Comparison of ENCODE assay signal across 27 cellular contexts in the genomic region with DNA sequence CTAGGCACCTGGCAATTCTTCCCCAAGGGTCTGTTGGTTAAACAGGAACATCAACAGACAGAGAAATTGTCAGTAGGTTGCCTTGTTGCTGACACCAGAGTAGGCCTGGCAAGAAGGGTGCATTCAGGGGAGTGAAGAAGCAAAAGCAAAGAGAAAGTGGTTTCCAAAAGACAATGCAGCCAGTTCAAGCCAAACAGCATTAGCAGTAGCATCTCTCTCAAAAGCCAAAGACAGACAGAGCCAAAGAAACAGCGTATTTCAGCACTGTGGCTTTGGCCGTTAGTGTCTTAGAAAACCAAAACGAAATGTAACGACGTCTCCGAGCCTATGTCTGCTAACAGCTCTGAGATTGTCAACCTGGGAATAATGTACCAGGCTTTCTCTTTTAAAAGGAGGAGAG.
"Had no signal": no experiment of that assay in that cellular context is flagged by ENCODE, and none has a peak within 500 bp of the region (broad histone marks: within the 10 kb centered on the region; RNA-seq: fewer than 3 reads in every experiment).

No MANE protein-coding gene starts in this region.

- H3K27ac ChIP-seq: esophagus squamous epithelium, ovary, psoas muscle, sigmoid colon, suprapubic skin, transverse colon, upper lobe of right lung, vagina had no signal

- DNase-seq: cortex of kidney; effector memory CD8-positive, alpha-beta T cell; erythroblast; esophagus squamous epithelium; hypothalamus; immature natural killer cell; islet precursor cell; kidney glomerular epithelial cell; left colon; mucosa of descending colon; naive B cell; nucleus accumbens; ovary; posterior cingulate gyrus; psoas muscle; right cardiac atrium; sigmoid colon; stimulated activated CD4-positive, alpha-beta T cell treated with anti-CD3 and anti-CD28 coated beads, Interleukin-4, amount 100 ng/mL, for 4 hours; stimulated activated naive B cell treated with anti-CD40 and anti-IgM and Interleukin-4, amounts not matched to agents 10 μg/mL and 1 μg/mL and 100 μg/mL, for 72 hours; transverse colon; upper lobe of right lung had no signal

- ATAC-seq: effector memory CD8-positive, alpha-beta T cell; left colon; mucosa of descending colon; natural killer cell treated with Interleukin-12 subunit alpha and Interleukin-12 subunit beta and Interleukin-15 and Interleukin-18, amount 100 ng/mL, for 72 hours; psoas muscle; right cardiac atrium; stimulated activated naive B cell treated with anti-CD40 and anti-IgM and Interleukin-4, amounts not matched to agents 10 μg/mL and 1 μg/mL and 100 μg/mL, for 72 hours; upper lobe of right lung had no signal

- H3K27me3 ChIP-seq: esophagus squamous epithelium, ovary, sigmoid colon, suprapubic skin, transverse colon, upper lobe of right lung, vagina had no signal

- H3K9me3 Mint-ChIP-seq: effector memory CD8-positive, alpha-beta T cell; immature natural killer cell; memory B cell; naive B cell; natural killer cell treated with Interleukin-12 subunit alpha and Interleukin-12 subunit beta and Interleukin-15 and Interleukin-18, amount 100 ng/mL, for 72 hours; stimulated activated naive B cell treated with anti-CD40 and anti-IgM and Interleukin-4, amounts not matched to agents 10 μg/mL and 1 μg/mL and 100 μg/mL, for 72 hours; stimulated activated naive CD8-positive, alpha-beta T cell treated with anti-CD3 and anti-CD28 coated beads, Interleukin-15, Interleukin-2, amounts not matched to agents 100 ng/mL and 50 ng/mL, for 24 hours had no signal

- H3K4me3 Mint-ChIP-seq: effector memory CD8-positive, alpha-beta T cell; immature natural killer cell; memory B cell; natural killer cell treated with Interleukin-12 subunit alpha and Interleukin-12 subunit beta and Interleukin-15 and Interleukin-18, amount 100 ng/mL, for 72 hours; stimulated activated naive B cell treated with anti-CD40 and anti-IgM and Interleukin-4, amounts not matched to agents 10 μg/mL and 1 μg/mL and 100 μg/mL, for 72 hours; stimulated activated naive CD8-positive, alpha-beta T cell treated with anti-CD3 and anti-CD28 coated beads, Interleukin-15, Interleukin-2, amounts not matched to agents 100 ng/mL and 50 ng/mL, for 24 hours had no signal

- H3K36me3 Mint-ChIP-seq: immature natural killer cell; naive B cell; natural killer cell treated with Interleukin-12 subunit alpha and Interleukin-12 subunit beta and Interleukin-15 and Interleukin-18, amount 100 ng/mL, for 72 hours; stimulated activated naive B cell treated with anti-CD40 and anti-IgM and Interleukin-4, amounts not matched to agents 10 μg/mL and 1 μg/mL and 100 μg/mL, for 72 hours had no signal

- H3K36me3 ChIP-seq: esophagus squamous epithelium, ovary, sigmoid colon, suprapubic skin, transverse colon, upper lobe of right lung, vagina had no signal

- H3K4me1 ChIP-seq: transverse colon, upper lobe of right lung, vagina had no signal

- H3K27ac Mint-ChIP-seq: effector memory CD8-positive, alpha-beta T cell; immature natural killer cell; memory B cell; naive B cell; natural killer cell treated with Interleukin-12 subunit alpha and Interleukin-12 subunit beta and Interleukin-15 and Interleukin-18, amount 100 ng/mL, for 72 hours; stimulated activated naive B cell treated with anti-CD40 and anti-IgM and Interleukin-4, amounts not matched to agents 10 μg/mL and 1 μg/mL and 100 μg/mL, for 72 hours; stimulated activated naive CD8-positive, alpha-beta T cell treated with anti-CD3 and anti-CD28 coated beads, Interleukin-15, Interleukin-2, amounts not matched to agents 100 ng/mL and 50 ng/mL, for 24 hours had no signal

- H3K4me1 Mint-ChIP-seq: immature natural killer cell had no signal

- H3K4me3 ChIP-seq: esophagus squamous epithelium, lung, mucosa of descending colon, ovary, psoas muscle, sigmoid colon, suprapubic skin, transverse colon, upper lobe of right lung, vagina had no signal

- H3K9me3 ChIP-seq: esophagus squamous epithelium, mucosa of descending colon, ovary, psoas muscle, sigmoid colon, suprapubic skin, transverse colon, upper lobe of right lung, vagina had no signal
